Comparison of ENCODE assay signal across 8 cellular contexts in genomic region chr14:34546275-34547135, GRCh38. TPM values are rescaled to one million over a fixed set of nuclear protein-coding genes. Genes with fewer than 3 reads are reported as not detected.
DNase-seq lines count a peak whose midpoint lies in the region; ATAC-seq and TF ChIP-seq lines count a peak whose summit lies in the region.
"Not testable (repeated sequence)": the region's sequence is repeated elsewhere in the genome, so short reads cannot be mapped to it uniquely, and the experiment has no call there.

No MANE protein-coding gene starts in this region.

- not testable (repeated sequence) for H3K27ac ChIP-seq in A673 (ENCODE audit: low read depth, low read length, poor library complexity, severe bottlenecking); RWPE2 (ENCODE audit: poor library complexity, severe bottlenecking); naive thymus-derived CD4-positive, alpha-beta T cell (ENCODE audit: low read depth, low read length)

- not testable (repeated sequence) for H3K9me3 ChIP-seq in A673 (ENCODE audit: low read depth, low read length, poor library complexity, severe bottlenecking); RWPE2 (ENCODE audit: severe bottlenecking)
- H3K9me3 ChIP-seq in naive thymus-derived CD4-positive, alpha-beta T cell (ENCODE audit: control insufficient read depth in 2 of 3, low read length in 3 of 3) = peaks cover 0 to 22% (median 0%) of the 10 kb centered on the region in 3 experiments

- intact Hi-C loops in A673 (cut with micrococcal nuclease; ENCODE audit: unreplicated experiment); naive thymus-derived CD4-positive, alpha-beta T cell (cut with micrococcal nuclease): not testable (repeated sequence)

- H3K4me3 ChIP-seq in A673 (ENCODE audit: low read depth, low read length, poor library complexity, severe bottlenecking); RWPE2 (ENCODE audit: severe bottlenecking); naive thymus-derived CD4-positive, alpha-beta T cell (ENCODE audit: low read length): not testable (repeated sequence)

- not testable (repeated sequence) for TF ChIP-seq CTCF in A673 (conservative IDR thresholded peaks at IDR 0.05; ENCODE audit: low read depth, low read length); RWPE2 (IDR thresholded peaks at IDR 0.05; ENCODE audit: poor library complexity, severe bottlenecking)

- not testable (repeated sequence) for H3K27ac Mint-ChIP-seq in effector memory CD8-positive, alpha-beta T cell; naive thymus-derived CD4-positive, alpha-beta T cell

- H3K36me3 Mint-ChIP-seq in effector memory CD8-positive, alpha-beta T cell (ENCODE audit: insufficient read depth) = peaks cover 36% of the 10 kb centered on the region
- not testable (repeated sequence) for H3K36me3 Mint-ChIP-seq in naive thymus-derived CD4-positive, alpha-beta T cell

- POLR2A ChIA-PET in A673 (lab: Charles Lee; ENCODE audit: low non-redundant PET); naive thymus-derived CD4-positive, alpha-beta T cell (lab: Charles Lee): not testable (repeated sequence)

- CTCF ChIA-PET in A673 (lab: Charles Lee); naive thymus-derived CD4-positive, alpha-beta T cell (lab: Charles Lee): not testable (repeated sequence)

- not testable (repeated sequence) for H3K4me1 Mint-ChIP-seq in effector memory CD8-positive, alpha-beta T cell (ENCODE audit: low read depth in 2 of 2); naive thymus-derived CD4-positive, alpha-beta T cell

- not testable (repeated sequence) for H3K9me3 Mint-ChIP-seq in effector memory CD8-positive, alpha-beta T cell
- H3K9me3 Mint-ChIP-seq in naive thymus-derived CD4-positive, alpha-beta T cell = peaks cover 0 to 27% (median 12%) of the 10 kb centered on the region in 11 donors

- H3K4me1 ChIP-seq in A673 (ENCODE audit: insufficient read depth, low read length, poor library complexity, severe bottlenecking); RWPE2 (ENCODE audit: insufficient read depth, poor library complexity, severe bottlenecking); naive thymus-derived CD4-positive, alpha-beta T cell (ENCODE audit: control insufficient read depth in 2 of 2, insufficient read depth in 2 of 2, low read length in 2 of 2): not testable (repeated sequence)

- H3K36me3 ChIP-seq in A673 (ENCODE audit: insufficient read depth, low read length, poor library complexity, severe bottlenecking); RWPE2 (ENCODE audit: low read depth); naive thymus-derived CD4-positive, alpha-beta T cell (ENCODE audit: control insufficient read depth in 2 of 3, insufficient read depth in 3 of 3, low read length in 3 of 3): not testable (repeated sequence)

- H3K27me3 Mint-ChIP-seq in effector memory CD8-positive, alpha-beta T cell; naive thymus-derived CD4-positive, alpha-beta T cell: not testable (repeated sequence)

- ATAC-seq in GM18868 (IDR thresholded peaks at IDR 0.05; ENCODE audit: unreplicated experiment) (peak; percentile 83), GM21390 (IDR thresholded peaks at IDR 0.05; ENCODE audit: unreplicated experiment) (peak; percentile 83), HG02798 (IDR thresholded peaks at IDR 0.05; ENCODE audit: poor library complexity, unreplicated experiment) (peak; percentile 71), HG03196 (IDR thresholded peaks at IDR 0.05; ENCODE audit: unreplicated experiment) (peak; percentile 71), RWPE2 (ENCODE audit: low read depth) (peak; percentile 80)
- ATAC-seq in effector memory CD8-positive, alpha-beta T cell (replicated peaks) = peak; percentile 76
- peak; percentile 85 for ATAC-seq in naive thymus-derived CD4-positive, alpha-beta T cell

- not testable (repeated sequence) for H3K27me3 ChIP-seq in A673 (replicated peaks; ENCODE audit: insufficient read depth, low read depth, low read length, poor library complexity); RWPE2 (ENCODE audit: insufficient read depth, poor library complexity, severe bottlenecking); naive thymus-derived CD4-positive, alpha-beta T cell (ENCODE audit: control insufficient read depth in 2 of 2, insufficient read depth in 2 of 2, low read length in 2 of 2)

- TSS peak; percentile 100 for BruUV-seq in A673 (replicated peaks; lab: Mats Ljungman, UMichigan)

- DNase-seq in A673 (ENCODE audit: low spot score); RWPE2 (ENCODE audit: low spot score); effector memory CD8-positive, alpha-beta T cell; naive thymus-derived CD4-positive, alpha-beta T cell: not testable (repeated sequence)

- not testable (repeated sequence) for H3K4me3 Mint-ChIP-seq in effector memory CD8-positive, alpha-beta T cell; naive thymus-derived CD4-positive, alpha-beta T cell

RNA-seq across cellular contexts. Expression of gene EAPP, which starts 7.0 kb away (rescaled TPM):
- 33.1 and 34.6 TPM in 2 replicates for total RNA-seq in A673 (2021)
- 10 to 100 TPM; 34.8 to 84.3 (median 60.9) TPM for total RNA-seq in naive thymus-derived CD4-positive, alpha-beta T cell
- 100 to 1,000 TPM; 103 to 125 TPM for polyA plus RNA-seq in naive thymus-derived CD4-positive, alpha-beta T cell
